18 cellular contexts compared by ENCODE assay signal in the genomic region with DNA sequence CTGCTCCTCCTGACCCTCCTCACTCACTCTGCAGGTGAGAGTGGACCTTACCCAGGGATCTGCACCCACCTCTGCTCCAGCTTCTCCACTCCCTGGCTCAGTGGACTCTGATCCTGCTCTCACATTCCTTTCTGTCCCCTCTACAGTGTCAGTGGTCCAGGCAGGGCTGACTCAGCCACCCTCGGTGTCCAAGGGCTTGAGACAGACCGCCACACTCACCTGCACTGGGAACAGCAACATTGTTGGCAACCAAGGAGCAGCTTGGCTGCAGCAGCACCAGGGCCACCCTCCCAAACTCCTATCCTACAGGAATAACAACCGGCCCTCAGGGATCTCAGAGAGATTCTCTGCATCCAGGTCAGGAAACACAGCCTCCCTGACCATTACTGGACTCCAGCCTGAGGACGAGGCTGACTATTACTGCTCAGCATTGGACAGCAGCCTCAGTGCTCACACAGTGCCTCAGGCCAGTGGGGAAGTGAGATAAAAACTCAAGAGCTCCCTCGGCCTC. TPM values are rescaled to one million over a fixed set of nuclear protein-coding genes. Genes with fewer than 3 reads are reported as not detected.
DNase-seq lines count a peak whose midpoint lies in the region; ATAC-seq and TF ChIP-seq lines count a peak whose summit lies in the region.
"Had no signal": no experiment of that assay in that cellular context is flagged by ENCODE, and none has a peak within 500 bp of the region (broad histone marks: within the 10 kb centered on the region; RNA-seq: fewer than 3 reads in every experiment).

No MANE protein-coding gene starts in this region.

- H3K27me3 Mint-ChIP-seq in activated B cell treated with CpG ODN at 0.5 μM for 24 hours, result no peaks in the 10 kb centered on the region

- H3K18ac ChIP-seq in neuronal stem cell (ENCODE audit: low read length), result no peak overlapping the region

- no peaks in the 10 kb centered on the region for H3K36me3 Mint-ChIP-seq in activated B cell treated with CpG ODN at 0.5 μM for 24 hours (ENCODE audit: low read depth)
- H3K36me3 Mint-ChIP-seq: CD14-positive monocyte had no signal

- peak overlapping the region; percentile 8 for H3K27ac Mint-ChIP-seq in activated B cell treated with CpG ODN at 0.5 μM for 24 hours
- H3K27ac Mint-ChIP-seq: CD14-positive monocyte had no signal

- H3K4me1 Mint-ChIP-seq in activated B cell treated with CpG ODN at 0.5 μM for 24 hours, result peaks cover 60% of the 10 kb centered on the region
- H3K4me1 Mint-ChIP-seq: CD14-positive monocyte had no signal

- H2BK15ac ChIP-seq in neuronal stem cell (ENCODE audit: low read length), result no peak overlapping the region

- H3K27me3 ChIP-seq in BLaER1, result no peaks in the 10 kb centered on the region
- H3K27me3 ChIP-seq in neuronal stem cell (ENCODE audit: control insufficient read depth in 3 of 3, insufficient read depth in 3 of 3, low read depth in 1 of 3, low read length in 3 of 3), result peaks cover 3 to 62% (median 59%) of the 10 kb centered on the region in 3 experiments

- no peak overlapping the region for H4K8ac ChIP-seq in neuronal stem cell (ENCODE audit: low read depth, low read length)

- no peak overlapping the region for H3K4me3 Mint-ChIP-seq in activated B cell treated with CpG ODN at 0.5 μM for 24 hours
- H3K4me3 Mint-ChIP-seq: CD14-positive monocyte had no signal

- H3K4me1 ChIP-seq in BLaER1 (peaks cover 77% of the 10 kb centered on the region), neuronal stem cell (ENCODE audit: control insufficient read depth in 2 of 2, insufficient read depth in 1 of 2, low read depth in 1 of 2, low read length in 2 of 2) (no peaks in the 10 kb centered on the region)
- H3K4me1 ChIP-seq: SJSA1 had no signal

- no CpG with 5 or more reads among the region's 5 CpGs for whole genome bisulfite sequencing in neuronal stem cell (ENCODE audit: extremely low coverage in 2 of 2, insufficient read length in 2 of 2, insufficient replicate concordance in 1 of 2), 2 donors

- H2BK120ac ChIP-seq in neuronal stem cell (ENCODE audit: low read depth, low read length), result no peak overlapping the region

- no peak overlapping the region for H2AK5ac ChIP-seq in neuronal stem cell (ENCODE audit: low read depth, low read length)

- intact Hi-C loops in activated B cell treated with CpG ODN at 0.5 μM for 24 hours (cut with micrococcal nuclease), result no loop called here

- no peaks in the 10 kb centered on the region for H3K36me3 ChIP-seq in BLaER1
- no peaks in the 10 kb centered on the region for H3K36me3 ChIP-seq in neuronal stem cell (replicated peaks in 1 of 2; ENCODE audit: control insufficient read depth in 2 of 2, insufficient read depth in 2 of 2, low read length in 2 of 2)
- H3K36me3 ChIP-seq: SJSA1 had no signal

- H3K27ac ChIP-seq in BLaER1 (peak overlapping the region; percentile 64), neuronal stem cell (replicated peaks; ENCODE audit: low read length) (no peak overlapping the region)
- H3K27ac ChIP-seq: PC-9, SJSA1 had no signal

- H2BK12ac ChIP-seq in neuronal stem cell (ENCODE audit: low read length), result no peak overlapping the region

- no peak overlapping the region for H4K91ac ChIP-seq in neuronal stem cell (ENCODE audit: low read depth, low read length, poor library complexity)

- H4K20me1 ChIP-seq in BLaER1, result no peaks in the 10 kb centered on the region

- H3K9me3 ChIP-seq in BLaER1 (no peaks in the 10 kb centered on the region), neuronal stem cell (replicated peaks in 1 of 2; ENCODE audit: control insufficient read depth in 2 of 2, insufficient read depth in 1 of 2, low read depth in 1 of 2, low read length in 2 of 2) (peaks cover 0 to 3% of the 10 kb centered on the region in 2 donors)
- H3K9me3 ChIP-seq: SJSA1 had no signal

- no peaks in the 10 kb centered on the region for H3K9me3 Mint-ChIP-seq in activated B cell treated with CpG ODN at 0.5 μM for 24 hours

- ATAC-seq in HG02798 (IDR thresholded peaks at IDR 0.05; ENCODE audit: poor library complexity, unreplicated experiment), result peak; percentile 31
- no peak for ATAC-seq in activated B cell treated with CpG ODN at 0.5 μM for 24 hours (ENCODE audit: low read depth)
- no peak for ATAC-seq in HG03457 (IDR thresholded peaks at IDR 0.05; ENCODE audit: unreplicated experiment)
- ATAC-seq: HCT116 had no signal

- H2BK5ac ChIP-seq in neuronal stem cell (ENCODE audit: low read length), result no peak overlapping the region

- POLR2A ChIA-PET in activated B cell treated with CpG ODN at 0.5 μM for 24 hours (lab: Charles Lee), result interaction anchor here (1.2 to 1.5 kb wide), 2 partner anchors 34 to 50 kb away, joined by 3 read pairs; no protein-coding TSS in a partner anchor

- CTCF ChIA-PET in activated B cell treated with CpG ODN at 0.5 μM for 24 hours (lab: Charles Lee), result interaction anchor here (0.8 kb wide), 1 partner anchor 21 kb away, joined by 7 read pairs; no protein-coding TSS in a partner anchor

- no peak for TF ChIP-seq CTCF in activated B cell treated with CpG ODN at 0.5 μM for 24 hours (IDR thresholded peaks at IDR 0.05)

- H3K9ac ChIP-seq in BLaER1 (no peak overlapping the region), neuronal stem cell (ENCODE audit: low read depth, low read length, poor library complexity) (no peak overlapping the region)

- H3K4ac ChIP-seq in neuronal stem cell (ENCODE audit: low read length), result no peak overlapping the region

- peak overlapping the region; percentile 68 for H3K23ac ChIP-seq in neuronal stem cell (ENCODE audit: low read depth, low read length, poor library complexity)

- no peak overlapping the region for H2AFZ ChIP-seq in neuronal stem cell (ENCODE audit: low read length)
- H2AFZ ChIP-seq: PC-9 had no signal

- H3K4me2 ChIP-seq in BLaER1, result peak overlapping the region; percentile 67
- H3K4me2 ChIP-seq in neuronal stem cell (ENCODE audit: insufficient read depth, low read length, poor library complexity, severe bottlenecking), result no peak overlapping the region
- H3K4me2 ChIP-seq: PC-9 had no signal

- H3K79me1 ChIP-seq in neuronal stem cell (ENCODE audit: low read depth, low read length), result no peaks in the 10 kb centered on the region

- no peak for DNase-seq in activated B cell treated with CpG ODN at 0.5 μM for 24 hours
- no peak for DNase-seq in neuronal stem cell (ENCODE audit: low spot score)
- no peak for DNase-seq in cerebellum (ENCODE audit: low spot score)
- DNase-seq in effector CD8-positive, alpha-beta T cell (lab: John Stamatoyannopoulos, UW), result no peak
- DNase-seq in NCI-H1694 (lab: John Stamatoyannopoulos, UW), result no peak
- DNase-seq: COR-L47, NCI-H1417 treated with DMSO at 0.1 percent for 48 hours, NCI-H2029 treated with DMSO at 0.1 percent for 48 hours, NCI-H2171 treated with DMSO at 0.1 percent for 48 hours, NCI-H446 treated with DMSO at 0.1 percent for 48 hours, PC-9 had no signal

- H3K14ac ChIP-seq in neuronal stem cell (ENCODE audit: low read length), result no peak overlapping the region

- H3K4me3 ChIP-seq in BLaER1 (no peak overlapping the region), neuronal stem cell (ENCODE audit: low read length in 2 of 2) (no peak overlapping the region)
- H3K4me3 ChIP-seq: PC-9, SJSA1 had no signal

RNA-seq across cellular contexts. Expression of a gene that starts 29.7 kb away (rescaled TPM):
- total RNA-seq in activated B cell treated with CpG ODN at 0.5 μM for 24 hours, result not detected in 2 replicates
- not detected for polyA plus RNA-seq in neuronal stem cell (2013, experiment 1 of 2)
- polyA plus RNA-seq in neuronal stem cell (2013, experiment 2 of 2), result not detected
- total RNA-seq in cerebellum, result not detected
- total RNA-seq: LHCN-M2, PC-9, SJSA1 had no signal
- polyA plus RNA-seq: CD14-positive monocyte had no signal
